ENCODE assay signal across 1 cellular context in the genomic region with DNA sequence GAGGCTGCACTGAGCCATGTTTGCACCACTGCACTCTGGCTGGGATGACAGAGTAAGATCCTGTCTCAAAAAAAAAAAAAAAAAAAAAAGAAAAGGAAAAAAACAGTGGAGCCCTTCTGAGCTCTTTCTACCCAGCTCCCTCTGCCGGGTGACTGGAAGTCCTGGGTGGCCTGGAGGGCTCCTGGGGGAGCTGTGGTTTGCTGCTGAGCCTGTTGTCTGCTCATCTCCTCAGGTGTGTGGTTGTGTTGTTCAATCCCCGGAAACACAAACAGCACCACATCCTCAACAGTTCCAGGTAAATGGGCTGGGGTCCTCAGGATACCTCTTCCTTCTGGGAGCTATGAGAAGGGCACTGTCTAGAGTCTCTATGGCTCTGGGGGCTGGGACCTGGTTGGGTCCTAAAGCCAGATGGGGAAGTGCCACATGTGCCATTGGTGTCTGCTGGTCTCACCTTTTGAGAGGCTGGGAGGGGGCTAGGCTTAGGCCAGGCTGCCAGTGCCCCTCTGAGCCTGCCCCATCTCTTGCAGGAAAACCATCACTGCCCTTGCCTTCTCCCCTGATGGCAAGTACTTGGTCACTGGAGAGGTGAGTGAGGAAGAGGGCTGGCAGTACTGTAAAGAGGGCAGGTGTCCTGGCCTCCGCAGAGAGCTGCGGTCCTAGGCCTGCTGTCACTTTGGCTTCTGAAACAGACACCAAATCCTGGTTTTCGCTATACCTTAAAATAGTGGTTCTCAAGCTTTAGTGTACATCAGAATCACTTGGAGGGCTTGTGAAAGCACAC.
TF ChIP-seq lines count a peak whose summit lies in the region.

No MANE protein-coding gene starts in this region.

TF ChIP-seq in A549, 52 proteins besides CTCF, POLR2A, EP300 and RAD21 (continued from another document):
- TF ChIP-seq, protein P1, sequence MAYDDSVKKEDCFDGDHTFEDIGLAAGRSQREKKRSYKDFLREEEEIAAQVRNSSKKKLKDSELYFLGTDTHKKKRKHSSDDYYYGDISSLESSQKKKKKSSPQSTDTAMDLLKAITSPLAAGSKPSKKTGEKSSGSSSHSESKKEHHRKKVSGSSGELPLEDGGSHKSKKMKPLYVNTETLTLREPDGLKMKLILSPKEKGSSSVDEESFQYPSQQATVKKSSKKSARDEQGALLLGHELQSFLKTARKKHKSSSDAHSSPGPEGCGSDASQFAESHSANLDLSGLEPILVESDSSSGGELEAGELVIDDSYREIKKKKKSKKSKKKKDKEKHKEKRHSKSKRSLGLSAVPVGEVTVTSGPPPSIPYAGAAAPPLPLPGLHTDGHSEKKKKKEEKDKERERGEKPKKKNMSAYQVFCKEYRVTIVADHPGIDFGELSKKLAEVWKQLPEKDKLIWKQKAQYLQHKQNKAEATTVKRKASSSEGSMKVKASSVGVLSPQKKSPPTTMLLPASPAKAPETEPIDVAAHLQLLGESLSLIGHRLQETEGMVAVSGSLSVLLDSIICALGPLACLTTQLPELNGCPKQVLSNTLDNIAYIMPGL (CRISPR knock-in tag; IDR thresholded peaks at IDR 0.05; ENCODE audit: borderline replicate concordance) = no peak
